Comparison of ENCODE assay signal across 14 cellular contexts in genomic region chr4:78984593-78984992, GRCh38.
DNase-seq lines count a peak whose midpoint lies in the region; ATAC-seq and TF ChIP-seq lines count a peak whose summit lies in the region.
"Had no signal": no experiment of that assay in that cellular context is flagged by ENCODE, and none has a peak within 500 bp of the region (broad histone marks: within the 10 kb centered on the region; RNA-seq: fewer than 3 reads in every experiment).

No MANE protein-coding gene starts in this region.

- no peaks in the 10 kb centered on the region for H3K9me3 ChIP-seq in HEK293 (ENCODE audit: control insufficient read depth, insufficient read depth, low read depth, low read length)
- H3K9me3 ChIP-seq: BLaER1, HAP-1 had no signal

- CTCF ChIA-PET in HEK293 (lab: Yijun Ruan, JAX), result no interaction called here

- H3K4me3 ChIP-seq in HEK293 (ENCODE audit: low read depth, low read length), result no peak overlapping the region
- H3K4me3 ChIP-seq: BLaER1, GM23248, HAP-1 had no signal

- DNase-seq in NCI-H1105 treated with DMSO at 0.1 percent for 48 hours (lab: John Stamatoyannopoulos, UW) (peak; percentile 5), NCI-H1105 (lab: John Stamatoyannopoulos, UW) (no peak), NCI-H69 (lab: John Stamatoyannopoulos, UW) (peak; percentile 66)
- DNase-seq: 8988T; Calu3; CD4-positive, alpha-beta memory T cell; GM23248; HFFc6 had no signal

- no peak overlapping the region for H3K27ac ChIP-seq in HEK293 (ENCODE audit: extremely low read depth, low read depth, low read length)
- H3K27ac ChIP-seq: BLaER1, GM23248 had no signal

- peaks cover 7% of the 10 kb centered on the region for H3K4me1 ChIP-seq in HEK293 (ENCODE audit: control insufficient read depth, insufficient read depth, low read length)
- H3K4me1 ChIP-seq: BLaER1, HAP-1 had no signal

- POLR2A ChIA-PET in HEK293 (lab: Yijun Ruan, JAX), result no interaction called here

- ATAC-seq in HG02885 (IDR thresholded peaks at IDR 0.05; ENCODE audit: poor library complexity, unreplicated experiment) (no peak), HG03354 (IDR thresholded peaks at IDR 0.05; ENCODE audit: poor library complexity, severe bottlenecking, unreplicated experiment) (no peak), GM19452 (IDR thresholded peaks at IDR 0.05; ENCODE audit: unreplicated experiment) (no peak)

- H3K36me3 ChIP-seq in HEK293 (ENCODE audit: control insufficient read depth in 2 of 2, insufficient read depth in 1 of 2, low read length in 2 of 2), result no peaks in the 10 kb centered on the region
- H3K36me3 ChIP-seq: BLaER1, HAP-1 had no signal

- no peak for TF ChIP-seq CTCF in HEK293 (tag by site-specific recombination; IDR thresholded peaks at IDR 0.05)

TF ChIP-seq in HEK293, 187 proteins besides CTCF, POLR2A, EP300 and RAD21:
- TF ChIP-seq MYNN (tag by site-specific recombination; IDR thresholded peaks at IDR 0.05; ENCODE audit: borderline replicate concordance) (no peak), FEZF1 (tag by site-specific recombination; IDR thresholded peaks at IDR 0.05) (0 out of 2 replicates have a peak, but pooled peaks have one; percentile 21)
